8 cellular contexts compared by ENCODE assay signal in genomic region chr2:36222485-36222884, GRCh38.
"Had no signal": no experiment of that assay in that cellular context is flagged by ENCODE, and none has a peak within 500 bp of the region (broad histone marks: within the 10 kb centered on the region; RNA-seq: fewer than 3 reads in every experiment).

No MANE protein-coding gene starts in this region.

- H3K4me3 ChIP-seq: GM23338, HAP-1 had no signal

- H3K36me3 ChIP-seq: HAP-1 had no signal

- H2AFZ ChIP-seq: GM23338 had no signal

- H3K27ac ChIP-seq: KMS-11 had no signal

- H3K9ac ChIP-seq: KMS-11 had no signal

- ATAC-seq: GM23338, HCT116 had no signal

- H3K9me3 ChIP-seq: HAP-1 had no signal

- H3K4me2 ChIP-seq: GM23338, KMS-11 had no signal

- H3K4me1 ChIP-seq: HAP-1 had no signal

- FAIRE-seq: HTR-8/SVneo had no signal

- DNase-seq: H7, HFFc6, KBM-7 had no signal
